ENCODE assay signal across 11 cellular contexts in genomic region chr1:1322952-1323351, GRCh38. TPM values are rescaled to one million over a fixed set of nuclear protein-coding genes. Genes with fewer than 3 reads are reported as not detected.
DNase-seq lines count a peak whose midpoint lies in the region; ATAC-seq, FAIRE-seq and TF ChIP-seq lines count a peak whose summit lies in the region.
"Had no signal": no experiment of that assay in that cellular context is flagged by ENCODE, and none has a peak within 500 bp of the region (broad histone marks: within the 10 kb centered on the region; RNA-seq: fewer than 3 reads in every experiment).

No MANE protein-coding gene starts in this region.

- H3K9me3 ChIP-seq in HepG2 (ENCODE audit: low read length) (no peaks in the 10 kb centered on the region), right lobe of liver (no peaks in the 10 kb centered on the region), hepatocyte (ENCODE audit: low read depth) (no peaks in the 10 kb centered on the region)

- H3K36me3 Mint-ChIP-seq in T-cell, result peaks cover 6% of the 10 kb centered on the region
- H3K36me3 Mint-ChIP-seq in type B pancreatic cell, result no peaks in the 10 kb centered on the region

- H3K9ac ChIP-seq in HepG2 (ENCODE audit: insufficient read depth, low read depth, low read length), result peak overlapping the region; percentile 54; the same call in 1 of the 2 replicates

- H3K27ac ChIP-seq in HepG2 (ENCODE audit: extremely low read length, insufficient read depth, low read length), result no peak overlapping the region
- no peak overlapping the region for H3K27ac ChIP-seq in right lobe of liver
- no peak overlapping the region for H3K27ac ChIP-seq in hepatocyte

- no peaks in the 10 kb centered on the region for H3K9me3 Mint-ChIP-seq in T-cell
- H3K9me3 Mint-ChIP-seq in type B pancreatic cell, result no peaks in the 10 kb centered on the region

- H3K27ac Mint-ChIP-seq in T-cell, result peak overlapping the region; percentile 31 to 64
- peak overlapping the region; percentile 85 for H3K27ac Mint-ChIP-seq in type B pancreatic cell

- H3K27me3 Mint-ChIP-seq in T-cell (no peaks in the 10 kb centered on the region), type B pancreatic cell (no peaks in the 10 kb centered on the region)

- H3K9me2 ChIP-seq in hepatocyte (replicated peaks; ENCODE audit: insufficient read depth), result no peaks in the 10 kb centered on the region

- H3K4me2 ChIP-seq in HepG2 (ENCODE audit: low read depth, low read length) (peak overlapping the region; percentile 70), hepatocyte (peak overlapping the region; percentile 66)

- H3K4me1 Mint-ChIP-seq in T-cell, result peaks cover 27 to 44% (median 38%) of the 10 kb centered on the region in 3 donors
- peaks cover 11% of the 10 kb centered on the region for H3K4me1 Mint-ChIP-seq in type B pancreatic cell (ENCODE audit: unreplicated experiment)

- H4K20me1 ChIP-seq in HepG2 (ENCODE audit: insufficient read depth, low read length) (peaks cover 10% of the 10 kb centered on the region; the same call in 1 of the 2 replicates), hepatocyte (ENCODE audit: insufficient read depth, poor library complexity, severe bottlenecking) (peaks cover 28% of the 10 kb centered on the region)

- TF ChIP-seq EP300 in HepG2 (IDR thresholded peaks at IDR 0.05; ENCODE audit: low read depth in 2 of 2, low read length in 2 of 2), result no peak
- TF ChIP-seq EP300 in HepG2 (CRISPR knock-in tag; IDR thresholded peaks at IDR 0.05; ENCODE audit: borderline replicate concordance), result no peak

- no peak for FAIRE-seq in HepG2 (lab: Jason Lieb, UNC)

- intact Hi-C loops in HepG2 (cut with micrococcal nuclease; ENCODE audit: unreplicated experiment), result no loop called here
- intact Hi-C loops in right lobe of liver (cut with DNase I), result no loop called here

- BruUV-seq in HepG2 (replicated peaks; lab: Mats Ljungman, UMichigan), result no TSS peak

- H3K79me2 ChIP-seq in HepG2 (ENCODE audit: insufficient read depth, low read length) (peaks cover 52% of the 10 kb centered on the region), hepatocyte (peaks cover 77% of the 10 kb centered on the region)

- WGBS in HepG2 (ENCODE audit: low lambda C conversion rate), result 71% methylated on average over 3 of the region's 10 CpGs
- no CpG with 5 or more reads among the region's 10 CpGs for WGBS in right lobe of liver (ENCODE audit: insufficient coverage, low coverage, low lambda C conversion rate, missing lambda C conversion rate)
- WGBS in hepatocyte (ENCODE audit: low lambda C conversion rate, missing lambda C conversion rate), result 93% methylated on average over 10 of the region's 10 CpGs

- H2AFZ ChIP-seq in HepG2 (ENCODE audit: low read length), result no peak overlapping the region
- no peak overlapping the region for H2AFZ ChIP-seq in hepatocyte

- H3K4me1 ChIP-seq in HepG2 (ENCODE audit: insufficient read depth, low read length) (peaks cover 23% of the 10 kb centered on the region), right lobe of liver (peaks cover 0 to 34% (median 0%) of the 10 kb centered on the region in 4 donors), hepatocyte (ENCODE audit: insufficient read depth) (peaks cover 15% of the 10 kb centered on the region)

- DNase-seq in HepG2 (ENCODE audit: low spot score) (no peak), right lobe of liver (no peak), T-cell (no peak), hepatocyte (ENCODE audit: low spot score) (no peak), type B pancreatic cell (ENCODE audit: extremely low spot score, unreplicated experiment) (no peak), NAMALWA (ENCODE audit: low spot score) (no peak), iPS-NIHi11 (ENCODE audit: low spot score) (no peak)
- DNase-seq in central memory CD4-positive, alpha-beta T cell, result no peak
- DNase-seq: effector CD4-positive, alpha-beta T cell; NCI-H1417; T1000 had no signal

- H3K27me3 ChIP-seq in HepG2 (ENCODE audit: control insufficient read depth in 1 of 2, insufficient read depth in 2 of 2, low read length in 2 of 2) (no peaks in the 10 kb centered on the region), right lobe of liver (no peaks in the 10 kb centered on the region), hepatocyte (no peaks in the 10 kb centered on the region)

- CTCF ChIA-PET in HepG2 (lab: Yijun Ruan, JAX; ENCODE audit: low intra/inter-chr PET ratio, low total read pairs) (no interaction called here), T-cell (lab: Charles Lee) (no interaction called here)

- in situ Hi-C loops in HepG2 (cut with HindIII; ENCODE audit: extremely low pct_ligation_motif_present, low pct_unique_long_range_greater_than_20kb), result no loop called here

- no peak for TF ChIP-seq POLR2A in HepG2 (IDR thresholded peaks at IDR 0.05; ENCODE audit: insufficient read depth in 1 of 2, low read depth in 2 of 2, low read length in 2 of 2)
- TF ChIP-seq POLR2A in right lobe of liver (IDR thresholded peaks at IDR 0.05), result no peak

- POLR2A ChIA-PET in HepG2 (lab: Yijun Ruan, JAX), result no interaction called here
- POLR2A ChIA-PET in T-cell (lab: Charles Lee), result no interaction called here

- H3K4me3 Mint-ChIP-seq in T-cell (peak overlapping the region; percentile 83 to 89 (median 85)), type B pancreatic cell (peak overlapping the region; percentile 92)

- H3K36me3 ChIP-seq in HepG2 (replicated peaks in 1 of 2; ENCODE audit: control insufficient read depth in 1 of 2, insufficient read depth in 2 of 2, low read length in 2 of 2) (peaks cover 7 to 23% of the 10 kb centered on the region in 2 experiments; a peak in 4 of 5 replicates), right lobe of liver (peaks cover 0 to 17% (median 7%) of the 10 kb centered on the region in 4 donors), hepatocyte (replicated peaks; ENCODE audit: insufficient read depth, low read depth) (no peaks in the 10 kb centered on the region)

- H3K4me3 ChIP-seq in HepG2 (replicated peaks in 1 of 3; ENCODE audit: insufficient read depth in 1 of 3, low read depth in 2 of 3, low read length in 3 of 3) (peak overlapping the region in 2 of 3 experiments; percentile 54 to 99; a peak in 4 of 6 replicates), right lobe of liver (no peak overlapping the region), hepatocyte (no peak overlapping the region)

- no peak for TF ChIP-seq CTCF in HepG2 (CRISPR knock-in tag; IDR thresholded peaks at IDR 0.05)
- no peak for TF ChIP-seq CTCF in right lobe of liver (IDR thresholded peaks at IDR 0.05)
- no peak for TF ChIP-seq CTCF in hepatocyte (IDR thresholded peaks at IDR 0.05; ENCODE audit: poor library complexity)
- no peak for TF ChIP-seq CTCF in type B pancreatic cell (conservative IDR thresholded peaks at IDR 0.05)

- ATAC-seq in HepG2, result no peak
- no peak for ATAC-seq in right lobe of liver
- ATAC-seq in T-cell (replicated peaks in 1 of 4), result no peak

- no peak for TF ChIP-seq RAD21 in HepG2 (CRISPR knock-in tag; IDR thresholded peaks at IDR 0.05)

RNA-seq across cellular contexts. Expression of gene INTS11, which starts 1.5 kb away (rescaled TPM):
- total RNA-seq in HepG2 (2016; rRNA removed; fragmentation: Illumina TruSeq; extraction: Trizol) (46.4 and 52.8 TPM in 2 replicates), right lobe of liver (10 to 100 TPM; 35.1 to 52.4 (median 43.5) TPM), T-cell (100 to 1,000 TPM; 161 to 200 (median 182) TPM), hepatocyte (72.1 and 80.6 TPM in 2 replicates), type B pancreatic cell (ENCODE audit: low replicate concordance) (127 and 138 TPM in 2 replicates)
- total RNA-seq in HepG2 (2016; cell fraction: cytosol; rRNA removed; fragmentation: Illumina TruSeq; extraction: Trizol; ENCODE audit: low read depth), result 23.1 and 23.4 TPM in 2 replicates
- 37.6 and 53.6 TPM in 2 replicates for total RNA-seq in HepG2 (2016; cell fraction: insoluble cytoplasmic fraction; rRNA removed; fragmentation: Illumina TruSeq; extraction: Trizol)
- 22.1 and 22.9 TPM in 2 replicates for total RNA-seq in HepG2 (2016; cell fraction: membrane; rRNA removed; fragmentation: Illumina TruSeq; extraction: Trizol)
- total RNA-seq in HepG2 (2016; cell fraction: nucleus; rRNA removed; fragmentation: Illumina TruSeq; extraction: Trizol), result 43.7 and 54.4 TPM in 2 replicates
- polyA plus RNA-seq in HepG2 (2011; rRNA removed) (94.8 and 104 TPM in 2 replicates), hepatocyte (73.7 and 80.4 TPM in 2 replicates)
- polyA plus RNA-seq in HepG2 (2011; cell fraction: cytosol; rRNA removed), result 80.0 and 107 TPM in 2 replicates
- 412 and 553 TPM in 2 replicates for polyA plus RNA-seq in HepG2 (2011; cell fraction: nucleus; rRNA removed)
- 69.0 and 86.1 TPM in 2 replicates for polyA plus RNA-seq in HepG2 (2012)
- polyA plus RNA-seq in HepG2 (2016; cell fraction: cytosol; fragmentation: Illumina TruSeq; extraction: Trizol; ENCODE audit: low read depth), result 11.0 and 11.1 TPM in 2 replicates
- polyA plus RNA-seq in HepG2 (2016; cell fraction: insoluble cytoplasmic fraction; fragmentation: Illumina TruSeq; extraction: Trizol; ENCODE audit: low read depth), result 38.3 and 53.4 TPM in 2 replicates
- 14.8 and 15.0 TPM in 2 replicates for polyA plus RNA-seq in HepG2 (2016; cell fraction: membrane; fragmentation: Illumina TruSeq; extraction: Trizol; ENCODE audit: low read depth)
- polyA plus RNA-seq in HepG2 (2016; cell fraction: nucleus; fragmentation: Illumina TruSeq; extraction: Trizol; ENCODE audit: insufficient read depth, low read depth), result 173 and 181 TPM in 2 replicates
- 120 and 176 TPM in 2 replicates for polyA minus RNA-seq in HepG2 (2011; rRNA and poly(A)+ RNA removed; ENCODE audit: low replicate concordance)
- polyA minus RNA-seq in HepG2 (2011; cell fraction: cytosol; rRNA and poly(A)+ RNA removed), result 37.5 and 38.1 TPM in 2 replicates
- 64.4 and 69.0 TPM in 2 replicates for polyA minus RNA-seq in HepG2 (2011; cell fraction: nucleus; rRNA and poly(A)+ RNA removed)

RNA-seq across cellular contexts. Expression of gene CPTP, which starts 1.6 kb away (rescaled TPM):
- 7.2 and 9.3 TPM in 2 replicates for total RNA-seq in HepG2 (2016; rRNA removed; fragmentation: Illumina TruSeq; extraction: Trizol)
- total RNA-seq in HepG2 (2016; cell fraction: cytosol; rRNA removed; fragmentation: Illumina TruSeq; extraction: Trizol; ENCODE audit: low read depth), result 6.9 and 8.7 TPM in 2 replicates
- 6.2 and 9.8 TPM in 2 replicates for total RNA-seq in HepG2 (2016; cell fraction: insoluble cytoplasmic fraction; rRNA removed; fragmentation: Illumina TruSeq; extraction: Trizol)
- 15.1 and 19.3 TPM in 2 replicates for total RNA-seq in HepG2 (2016; cell fraction: membrane; rRNA removed; fragmentation: Illumina TruSeq; extraction: Trizol)
- total RNA-seq in HepG2 (2016; cell fraction: nucleus; rRNA removed; fragmentation: Illumina TruSeq; extraction: Trizol), result 7.2 and 8.0 TPM in 2 replicates
- polyA plus RNA-seq in HepG2 (2011; rRNA removed), result 5.5 and 8.0 TPM in 2 replicates
- polyA plus RNA-seq in HepG2 (2011; cell fraction: cytosol; rRNA removed), result 7.7 and 13.2 TPM in 2 replicates
- polyA plus RNA-seq in HepG2 (2011; cell fraction: nucleus; rRNA removed), result 11.5 and 12.6 TPM in 2 replicates
- 7.1 and 9.6 TPM in 2 replicates for polyA plus RNA-seq in HepG2 (2012)
- polyA plus RNA-seq in HepG2 (2016; cell fraction: cytosol; fragmentation: Illumina TruSeq; extraction: Trizol; ENCODE audit: low read depth), result 12.5 and 15.0 TPM in 2 replicates
- polyA plus RNA-seq in HepG2 (2016; cell fraction: insoluble cytoplasmic fraction; fragmentation: Illumina TruSeq; extraction: Trizol; ENCODE audit: low read depth), result 13.9 and 15.2 TPM in 2 replicates
- polyA plus RNA-seq in HepG2 (2016; cell fraction: membrane; fragmentation: Illumina TruSeq; extraction: Trizol; ENCODE audit: low read depth), result 23.5 and 26.0 TPM in 2 replicates
- 16.7 and 16.9 TPM in 2 replicates for polyA plus RNA-seq in HepG2 (2016; cell fraction: nucleus; fragmentation: Illumina TruSeq; extraction: Trizol; ENCODE audit: insufficient read depth, low read depth)
- polyA minus RNA-seq in HepG2 (2011; rRNA and poly(A)+ RNA removed; ENCODE audit: low replicate concordance), result 9.3 and 18.2 TPM in 2 replicates
- 13.4 and 15.4 TPM in 2 replicates for polyA minus RNA-seq in HepG2 (2011; cell fraction: cytosol; rRNA and poly(A)+ RNA removed)
- polyA minus RNA-seq in HepG2 (2011; cell fraction: nucleus; rRNA and poly(A)+ RNA removed), result 9.8 and 11.6 TPM in 2 replicates
- total RNA-seq in right lobe of liver, result 10 to 100 TPM; 26.9 to 57.7 (median 33.1) TPM
- total RNA-seq in T-cell, result 10 to 100 TPM; 15.8 to 35.8 (median 29.9) TPM
- 12.8 and 22.9 TPM in 2 replicates for total RNA-seq in hepatocyte
- 43.2 and 45.6 TPM in 2 replicates for polyA plus RNA-seq in hepatocyte
- 24.2 and 28.5 TPM in 2 replicates for total RNA-seq in type B pancreatic cell (ENCODE audit: low replicate concordance)

RNA-seq across cellular contexts. Expression of gene TAS1R3, which starts 8.1 kb away (rescaled TPM):
- total RNA-seq in HepG2 (2016; rRNA removed; fragmentation: Illumina TruSeq; extraction: Trizol) (0.15 TPM in 1 of 2 replicates, not detected in the other), right lobe of liver (1 to 10 TPM in 2 of 6 experiments, under 1 TPM in 4; 0.10 to 2.7 (median 0.33) TPM), T-cell (1 to 10 TPM; 1.6 to 2.3 (median 2.1) TPM), hepatocyte (0.17 TPM in 1 of 2 replicates, not detected in the other), type B pancreatic cell (ENCODE audit: low replicate concordance) (0.83 and 0.89 TPM in 2 replicates)
- not detected in 2 replicates for total RNA-seq in HepG2 (2016; cell fraction: cytosol; rRNA removed; fragmentation: Illumina TruSeq; extraction: Trizol; ENCODE audit: low read depth)
- 0.13 TPM in 1 of 2 replicates, not detected in the other for total RNA-seq in HepG2 (2016; cell fraction: insoluble cytoplasmic fraction; rRNA removed; fragmentation: Illumina TruSeq; extraction: Trizol)
- total RNA-seq in HepG2 (2016; cell fraction: membrane; rRNA removed; fragmentation: Illumina TruSeq; extraction: Trizol), result not detected in 2 replicates
- total RNA-seq in HepG2 (2016; cell fraction: nucleus; rRNA removed; fragmentation: Illumina TruSeq; extraction: Trizol), result 0.12 and 0.25 TPM in 2 replicates
- polyA plus RNA-seq in HepG2 (2011; rRNA removed) (0.13 and 0.20 TPM in 2 replicates), hepatocyte (0.42 and 1.0 TPM in 2 replicates)
- 0.13 and 0.21 TPM in 2 replicates for polyA plus RNA-seq in HepG2 (2011; cell fraction: cytosol; rRNA removed)
- 1.5 and 2.4 TPM in 2 replicates for polyA plus RNA-seq in HepG2 (2011; cell fraction: nucleus; rRNA removed)
- 0.17 TPM in 2 replicates for polyA plus RNA-seq in HepG2 (2012)
- not detected in 2 replicates for polyA plus RNA-seq in HepG2 (2016; cell fraction: cytosol; fragmentation: Illumina TruSeq; extraction: Trizol; ENCODE audit: low read depth)
- not detected in 2 replicates for polyA plus RNA-seq in HepG2 (2016; cell fraction: insoluble cytoplasmic fraction; fragmentation: Illumina TruSeq; extraction: Trizol; ENCODE audit: low read depth)
- polyA plus RNA-seq in HepG2 (2016; cell fraction: membrane; fragmentation: Illumina TruSeq; extraction: Trizol; ENCODE audit: low read depth), result 0.07 TPM in 1 of 2 replicates, not detected in the other
- polyA plus RNA-seq in HepG2 (2016; cell fraction: nucleus; fragmentation: Illumina TruSeq; extraction: Trizol; ENCODE audit: insufficient read depth, low read depth), result 0.25 and 0.30 TPM in 2 replicates
- 1.2 TPM in 2 replicates for polyA minus RNA-seq in HepG2 (2011; rRNA and poly(A)+ RNA removed; ENCODE audit: low replicate concordance)
- 0.20 and 0.26 TPM in 2 replicates for polyA minus RNA-seq in HepG2 (2011; cell fraction: cytosol; rRNA and poly(A)+ RNA removed)
- polyA minus RNA-seq in HepG2 (2011; cell fraction: nucleus; rRNA and poly(A)+ RNA removed), result 0.64 and 0.75 TPM in 2 replicates

RNA-seq across cellular contexts. Expression of gene PUSL1, which starts 14.6 kb away (rescaled TPM):
- 21.7 and 22.2 TPM in 2 replicates for total RNA-seq in HepG2 (2016; rRNA removed; fragmentation: Illumina TruSeq; extraction: Trizol)
- 24.8 and 28.1 TPM in 2 replicates for total RNA-seq in HepG2 (2016; cell fraction: cytosol; rRNA removed; fragmentation: Illumina TruSeq; extraction: Trizol; ENCODE audit: low read depth)
- total RNA-seq in HepG2 (2016; cell fraction: insoluble cytoplasmic fraction; rRNA removed; fragmentation: Illumina TruSeq; extraction: Trizol), result 20.1 and 22.6 TPM in 2 replicates
- total RNA-seq in HepG2 (2016; cell fraction: membrane; rRNA removed; fragmentation: Illumina TruSeq; extraction: Trizol), result 31.7 and 36.4 TPM in 2 replicates
- 11.4 and 12.3 TPM in 2 replicates for total RNA-seq in HepG2 (2016; cell fraction: nucleus; rRNA removed; fragmentation: Illumina TruSeq; extraction: Trizol)
- polyA plus RNA-seq in HepG2 (2011; rRNA removed), result 8.3 and 9.8 TPM in 2 replicates
- 7.8 and 16.6 TPM in 2 replicates for polyA plus RNA-seq in HepG2 (2011; cell fraction: cytosol; rRNA removed)
- 25.8 and 26.1 TPM in 2 replicates for polyA plus RNA-seq in HepG2 (2011; cell fraction: nucleus; rRNA removed)
- 3.8 and 6.3 TPM in 2 replicates for polyA plus RNA-seq in HepG2 (2012)
- 31.1 and 33.4 TPM in 2 replicates for polyA plus RNA-seq in HepG2 (2016; cell fraction: cytosol; fragmentation: Illumina TruSeq; extraction: Trizol; ENCODE audit: low read depth)
- polyA plus RNA-seq in HepG2 (2016; cell fraction: insoluble cytoplasmic fraction; fragmentation: Illumina TruSeq; extraction: Trizol; ENCODE audit: low read depth), result 23.1 and 24.5 TPM in 2 replicates
- polyA plus RNA-seq in HepG2 (2016; cell fraction: membrane; fragmentation: Illumina TruSeq; extraction: Trizol; ENCODE audit: low read depth), result 29.1 and 32.2 TPM in 2 replicates
- 20.2 and 22.1 TPM in 2 replicates for polyA plus RNA-seq in HepG2 (2016; cell fraction: nucleus; fragmentation: Illumina TruSeq; extraction: Trizol; ENCODE audit: insufficient read depth, low read depth)
- 13.5 and 21.4 TPM in 2 replicates for polyA minus RNA-seq in HepG2 (2011; rRNA and poly(A)+ RNA removed; ENCODE audit: low replicate concordance)
- 5.6 and 5.9 TPM in 2 replicates for polyA minus RNA-seq in HepG2 (2011; cell fraction: cytosol; rRNA and poly(A)+ RNA removed)
- polyA minus RNA-seq in HepG2 (2011; cell fraction: nucleus; rRNA and poly(A)+ RNA removed), result 6.5 and 9.0 TPM in 2 replicates
- 10 to 100 TPM in 2 of 6 experiments, 1 to 10 TPM in 4; 5.6 to 21.6 (median 8.4) TPM for total RNA-seq in right lobe of liver
- total RNA-seq in T-cell, result 10 to 100 TPM; 16.7 to 26.4 (median 22.6) TPM
- 27.7 and 36.2 TPM in 2 replicates for total RNA-seq in hepatocyte
- 27.4 and 37.2 TPM in 2 replicates for polyA plus RNA-seq in hepatocyte
- total RNA-seq in type B pancreatic cell (ENCODE audit: low replicate concordance), result 20.4 and 25.5 TPM in 2 replicates

RNA-seq across cellular contexts. Expression of gene ACAP3, which starts 15.2 kb away (rescaled TPM):
- 16.4 and 29.4 TPM in 2 replicates for total RNA-seq in HepG2 (2016; rRNA removed; fragmentation: Illumina TruSeq; extraction: Trizol)
- 10.4 and 10.9 TPM in 2 replicates for total RNA-seq in HepG2 (2016; cell fraction: cytosol; rRNA removed; fragmentation: Illumina TruSeq; extraction: Trizol; ENCODE audit: low read depth)
- total RNA-seq in HepG2 (2016; cell fraction: insoluble cytoplasmic fraction; rRNA removed; fragmentation: Illumina TruSeq; extraction: Trizol), result 13.5 and 33.2 TPM in 2 replicates
- 10.5 and 11.3 TPM in 2 replicates for total RNA-seq in HepG2 (2016; cell fraction: membrane; rRNA removed; fragmentation: Illumina TruSeq; extraction: Trizol)
- 35.1 and 37.0 TPM in 2 replicates for total RNA-seq in HepG2 (2016; cell fraction: nucleus; rRNA removed; fragmentation: Illumina TruSeq; extraction: Trizol)
- 50.8 and 56.3 TPM in 2 replicates for polyA plus RNA-seq in HepG2 (2011; rRNA removed)
- polyA plus RNA-seq in HepG2 (2011; cell fraction: cytosol; rRNA removed), result 13.0 and 18.3 TPM in 2 replicates
- polyA plus RNA-seq in HepG2 (2011; cell fraction: nucleus; rRNA removed), result 917 and 1,082 TPM in 2 replicates
- 32.6 and 50.5 TPM in 2 replicates for polyA plus RNA-seq in HepG2 (2012)
- 2.3 and 2.4 TPM in 2 replicates for polyA plus RNA-seq in HepG2 (2016; cell fraction: cytosol; fragmentation: Illumina TruSeq; extraction: Trizol; ENCODE audit: low read depth)
- polyA plus RNA-seq in HepG2 (2016; cell fraction: insoluble cytoplasmic fraction; fragmentation: Illumina TruSeq; extraction: Trizol; ENCODE audit: low read depth), result 11.7 and 14.4 TPM in 2 replicates
- 6.7 and 8.0 TPM in 2 replicates for polyA plus RNA-seq in HepG2 (2016; cell fraction: membrane; fragmentation: Illumina TruSeq; extraction: Trizol; ENCODE audit: low read depth)
- polyA plus RNA-seq in HepG2 (2016; cell fraction: nucleus; fragmentation: Illumina TruSeq; extraction: Trizol; ENCODE audit: insufficient read depth, low read depth), result 144 and 162 TPM in 2 replicates
- polyA minus RNA-seq in HepG2 (2011; rRNA and poly(A)+ RNA removed; ENCODE audit: low replicate concordance), result 19.2 and 70.6 TPM in 2 replicates
- 16.2 and 18.0 TPM in 2 replicates for polyA minus RNA-seq in HepG2 (2011; cell fraction: cytosol; rRNA and poly(A)+ RNA removed)
- polyA minus RNA-seq in HepG2 (2011; cell fraction: nucleus; rRNA and poly(A)+ RNA removed), result 47.0 and 52.1 TPM in 2 replicates
- total RNA-seq in right lobe of liver, result 10 to 100 TPM; 20.1 to 28.0 (median 22.0) TPM
- total RNA-seq in T-cell, result 100 to 1,000 TPM in 2 of 5 donors, 10 to 100 TPM in 3; 63.0 to 107 (median 99.8) TPM
- total RNA-seq in hepatocyte, result 50.9 and 56.0 TPM in 2 replicates
- polyA plus RNA-seq in hepatocyte, result 87.1 and 108 TPM in 2 replicates
- total RNA-seq in type B pancreatic cell (ENCODE audit: low replicate concordance), result 93.9 and 103 TPM in 2 replicates

Comparison
In these comparisons a context has a peak if more than half of its experiments do, and no peak if none do; other contexts are left out.
1. H3K4me3 ChIP-seq: peak in HepG2 (2 of 3); none in right lobe of liver (0 of 3) and hepatocyte (single experiment).